Comparison of ENCODE assay signal across 1 cellular context in the genomic region with DNA sequence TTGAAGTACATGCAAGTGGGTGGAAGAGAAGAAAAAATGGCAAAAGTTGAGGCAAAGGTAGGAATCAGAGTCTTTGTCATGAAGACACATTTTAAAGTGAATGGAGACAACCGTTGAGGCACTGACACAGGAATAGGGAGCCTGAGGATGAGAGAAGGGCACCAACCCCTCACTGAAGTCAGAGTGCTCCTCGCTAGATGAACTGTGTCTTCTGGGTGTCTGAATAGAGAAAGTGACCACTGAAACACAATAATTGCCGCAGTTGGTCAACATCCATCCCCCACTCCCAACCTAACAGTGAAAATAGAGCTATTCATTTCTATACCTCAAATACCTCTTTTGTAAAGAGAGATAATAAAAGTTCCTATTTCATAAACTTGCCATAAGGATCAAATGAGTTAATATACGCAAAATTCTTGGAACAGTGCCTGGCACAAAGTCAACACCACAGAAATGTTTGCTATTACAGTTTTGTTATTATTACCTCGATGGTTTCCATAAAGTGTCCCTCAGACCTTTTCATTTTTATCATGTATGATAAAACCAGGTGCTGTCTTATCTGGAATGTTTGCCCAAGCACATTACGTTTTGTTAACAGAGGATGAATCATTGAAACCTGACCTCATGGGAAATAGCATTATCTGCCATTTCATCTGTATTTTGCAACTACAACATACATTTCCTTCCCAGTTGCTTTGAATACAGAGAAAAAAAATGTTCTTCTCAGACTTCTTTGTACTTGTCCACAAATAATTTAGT.
A peak's percentile ranks its signal among the peaks of the same experiment; 100 is the strongest.
TF ChIP-seq lines count a peak whose summit lies in the region.

No MANE protein-coding gene starts in this region.

TF ChIP-seq in K562, 482 proteins besides CTCF, POLR2A, EP300 and RAD21 (continued from another document):
- TF ChIP-seq, protein P1, sequence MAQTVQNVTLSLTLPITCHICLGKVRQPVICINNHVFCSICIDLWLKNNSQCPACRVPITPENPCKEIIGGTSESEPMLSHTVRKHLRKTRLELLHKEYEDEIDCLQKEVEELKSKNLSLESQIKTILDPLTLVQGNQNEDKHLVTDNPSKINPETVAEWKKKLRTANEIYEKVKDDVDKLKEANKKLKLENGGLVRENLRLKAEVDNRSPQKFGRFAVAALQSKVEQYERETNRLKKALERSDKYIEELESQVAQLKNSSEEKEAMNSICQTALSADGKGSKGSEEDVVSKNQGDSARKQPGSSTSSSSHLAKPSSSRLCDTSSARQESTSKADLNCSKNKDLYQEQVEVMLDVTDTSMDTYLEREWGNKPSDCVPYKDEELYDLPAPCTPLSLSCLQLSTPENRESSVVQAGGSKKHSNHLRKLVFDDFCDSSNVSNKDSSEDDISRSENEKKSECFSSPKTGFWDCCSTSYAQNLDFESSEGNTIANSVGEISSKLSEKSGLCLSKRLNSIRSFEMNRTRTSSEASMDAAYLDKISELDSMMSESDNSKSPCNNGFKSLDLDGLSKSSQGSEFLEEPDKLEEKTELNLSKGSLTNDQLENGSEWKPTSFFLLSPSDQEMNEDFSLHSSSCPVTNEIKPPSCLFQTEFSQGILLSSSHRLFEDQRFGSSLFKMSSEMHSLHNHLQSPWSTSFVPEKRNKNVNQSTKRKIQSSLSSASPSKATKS (CRISPR knock-in tag; IDR thresholded peaks at IDR 0.05) = no peak
- TF ChIP-seq, protein P2, sequence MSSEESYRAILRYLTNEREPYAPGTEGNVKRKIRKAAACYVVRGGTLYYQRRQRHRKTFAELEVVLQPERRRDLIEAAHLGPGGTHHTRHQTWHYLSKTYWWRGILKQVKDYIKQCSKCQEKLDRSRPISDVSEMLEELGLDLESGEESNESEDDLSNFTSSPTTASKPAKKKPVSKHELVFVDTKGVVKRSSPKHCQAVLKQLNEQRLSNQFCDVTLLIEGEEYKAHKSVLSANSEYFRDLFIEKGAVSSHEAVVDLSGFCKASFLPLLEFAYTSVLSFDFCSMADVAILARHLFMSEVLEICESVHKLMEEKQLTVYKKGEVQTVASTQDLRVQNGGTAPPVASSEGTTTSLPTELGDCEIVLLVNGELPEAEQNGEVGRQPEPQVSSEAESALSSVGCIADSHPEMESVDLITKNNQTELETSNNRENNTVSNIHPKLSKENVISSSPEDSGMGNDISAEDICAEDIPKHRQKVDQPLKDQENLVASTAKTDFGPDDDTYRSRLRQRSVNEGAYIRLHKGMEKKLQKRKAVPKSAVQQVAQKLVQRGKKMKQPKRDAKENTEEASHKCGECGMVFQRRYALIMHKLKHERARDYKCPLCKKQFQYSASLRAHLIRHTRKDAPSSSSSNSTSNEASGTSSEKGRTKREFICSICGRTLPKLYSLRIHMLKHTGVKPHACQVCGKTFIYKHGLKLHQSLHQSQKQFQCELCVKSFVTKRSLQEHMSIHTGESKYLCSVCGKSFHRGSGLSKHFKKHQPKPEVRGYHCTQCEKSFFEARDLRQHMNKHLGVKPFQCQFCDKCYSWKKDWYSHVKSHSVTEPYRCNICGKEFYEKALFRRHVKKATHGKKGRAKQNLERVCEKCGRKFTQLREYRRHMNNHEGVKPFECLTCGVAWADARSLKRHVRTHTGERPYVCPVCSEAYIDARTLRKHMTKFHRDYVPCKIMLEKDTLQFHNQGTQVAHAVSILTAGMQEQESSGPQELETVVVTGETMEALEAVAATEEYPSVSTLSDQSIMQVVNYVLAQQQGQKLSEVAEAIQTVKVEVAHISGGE (CRISPR knock-in tag; IDR thresholded peaks at IDR 0.05) = no peak
- TF ChIP-seq ZBTB7A (IDR thresholded peaks at IDR 0.05; ENCODE audit: borderline replicate concordance, control insufficient read depth, low read depth, low read length) = no peak
- TF ChIP-seq NFYB (IDR thresholded peaks at IDR 0.05; ENCODE audit: extremely low read depth, insufficient read length) = no peak
- TF ChIP-seq ARID1B (IDR thresholded peaks at IDR 0.05) = peak; percentile 65
- TF ChIP-seq CCNT2 (IDR thresholded peaks at IDR 0.05; ENCODE audit: borderline replicate concordance, extremely low read depth, insufficient read length, low read depth, low read length) = no peak
- TF ChIP-seq, protein P3, sequence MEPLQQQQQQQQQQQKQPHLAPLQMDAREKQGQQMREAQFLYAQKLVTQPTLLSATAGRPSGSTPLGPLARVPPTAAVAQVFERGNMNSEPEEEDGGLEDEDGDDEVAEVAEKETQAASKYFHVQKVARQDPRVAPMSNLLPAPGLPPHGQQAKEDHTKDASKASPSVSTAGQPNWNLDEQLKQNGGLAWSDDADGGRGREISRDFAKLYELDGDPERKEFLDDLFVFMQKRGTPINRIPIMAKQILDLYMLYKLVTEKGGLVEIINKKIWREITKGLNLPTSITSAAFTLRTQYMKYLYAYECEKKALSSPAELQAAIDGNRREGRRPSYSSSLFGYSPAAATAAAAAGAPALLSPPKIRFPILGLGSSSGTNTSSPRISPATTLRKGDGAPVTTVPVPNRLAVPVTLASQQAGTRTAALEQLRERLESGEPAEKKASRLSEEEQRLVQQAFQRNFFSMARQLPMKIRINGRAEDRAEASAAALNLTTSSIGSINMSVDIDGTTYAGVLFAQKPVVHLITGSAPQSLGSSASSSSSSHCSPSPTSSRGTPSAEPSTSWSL (CRISPR knock-in tag; IDR thresholded peaks at IDR 0.05; ENCODE audit: borderline replicate concordance) = no peak
- no peak for TF ChIP-seq CC2D1A (IDR thresholded peaks at IDR 0.05)
- TF ChIP-seq HDAC6 (IDR thresholded peaks at IDR 0.05; ENCODE audit: low read depth, low read length) = no peak
- no peak for TF ChIP-seq POLR3G (IDR thresholded peaks at IDR 0.05; ENCODE audit: extremely low read depth, insufficient read length, insufficient replicate concordance)
- no peak for TF ChIP-seq CREBBP (IDR thresholded peaks at IDR 0.05; ENCODE audit: low read depth, low read length)
- TF ChIP-seq, protein P4, sequence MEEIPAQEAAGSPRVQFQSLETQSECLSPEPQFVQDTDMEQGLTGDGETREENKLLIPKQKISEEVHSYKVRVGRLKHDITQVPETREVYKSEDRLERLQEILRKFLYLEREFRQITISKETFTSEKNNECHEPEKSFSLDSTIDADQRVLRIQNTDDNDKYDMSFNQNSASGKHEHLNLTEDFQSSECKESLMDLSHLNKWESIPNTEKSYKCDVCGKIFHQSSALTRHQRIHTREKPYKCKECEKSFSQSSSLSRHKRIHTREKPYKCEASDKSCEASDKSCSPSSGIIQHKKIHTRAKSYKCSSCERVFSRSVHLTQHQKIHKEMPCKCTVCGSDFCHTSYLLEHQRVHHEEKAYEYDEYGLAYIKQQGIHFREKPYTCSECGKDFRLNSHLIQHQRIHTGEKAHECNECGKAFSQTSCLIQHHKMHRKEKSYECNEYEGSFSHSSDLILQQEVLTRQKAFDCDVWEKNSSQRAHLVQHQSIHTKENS (CRISPR knock-in tag; IDR thresholded peaks at IDR 0.05) = no peak
- TF ChIP-seq LARP7 (IDR thresholded peaks at IDR 0.05) = no peak
- no peak for TF ChIP-seq ZNF764 (CRISPR knock-in tag; IDR thresholded peaks at IDR 0.05; ENCODE audit: low read depth)
- no peak for TF ChIP-seq TCF7L2 (IDR thresholded peaks at IDR 0.05; ENCODE audit: low read depth, low read length)
- peak; percentile 80 for TF ChIP-seq ZEB2 (IDR thresholded peaks at IDR 0.05)
- TF ChIP-seq SAFB (IDR thresholded peaks at IDR 0.05; ENCODE audit: borderline replicate concordance, low read depth, low read length) = no peak
- TF ChIP-seq ZBTB8A (IDR thresholded peaks at IDR 0.05; ENCODE audit: partially characterized antibody) = no peak
- no peak for TF ChIP-seq MAFK (IDR thresholded peaks at IDR 0.05; ENCODE audit: low read length)
- TF ChIP-seq FOXJ2 (tag; IDR thresholded peaks at IDR 0.05) = 0 out of 2 replicates have a peak, but pooled peaks have one; percentile 31
- TF ChIP-seq CBX8 (IDR thresholded peaks at IDR 0.05; ENCODE audit: borderline replicate concordance, extremely low read depth, low read depth, low read length, poor library complexity, severe bottlenecking) = no peak
- TF ChIP-seq, protein P5, sequence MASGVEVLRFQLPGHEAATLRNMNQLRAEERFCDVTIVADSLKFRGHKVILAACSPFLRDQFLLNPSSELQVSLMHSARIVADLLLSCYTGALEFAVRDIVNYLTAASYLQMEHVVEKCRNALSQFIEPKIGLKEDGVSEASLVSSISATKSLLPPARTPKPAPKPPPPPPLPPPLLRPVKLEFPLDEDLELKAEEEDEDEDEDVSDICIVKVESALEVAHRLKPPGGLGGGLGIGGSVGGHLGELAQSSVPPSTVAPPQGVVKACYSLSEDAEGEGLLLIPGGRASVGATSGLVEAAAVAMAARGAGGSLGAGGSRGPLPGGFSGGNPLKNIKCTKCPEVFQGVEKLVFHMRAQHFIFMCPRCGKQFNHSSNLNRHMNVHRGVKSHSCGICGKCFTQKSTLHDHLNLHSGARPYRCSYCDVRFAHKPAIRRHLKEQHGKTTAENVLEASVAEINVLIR (CRISPR knock-in tag; IDR thresholded peaks at IDR 0.05) = no peak
- TF ChIP-seq JUN (IDR thresholded peaks at IDR 0.05; ENCODE audit: borderline replicate concordance, low read depth, low read length) = 0 out of 2 replicates have a peak, but pooled peaks have one; percentile 52
- no peak for TF ChIP-seq JUN (CRISPR knock-in tag; IDR thresholded peaks at IDR 0.05; ENCODE audit: borderline replicate concordance)
- TF ChIP-seq ZNF766 (CRISPR knock-in tag; conservative IDR thresholded peaks at IDR 0.05) = no peak
- no peak for TF ChIP-seq NCOA1 (IDR thresholded peaks at IDR 0.05; ENCODE audit: low read depth)
- no peak for TF ChIP-seq MIER1 (IDR thresholded peaks at IDR 0.05; ENCODE audit: low read depth)
- peak; percentile 22; the same call in 1 of the 2 replicates for TF ChIP-seq MTA2 (IDR thresholded peaks at IDR 0.05; ENCODE audit: low read depth)
- TF ChIP-seq MECOM (CRISPR knock-in tag; IDR thresholded peaks at IDR 0.05) = no peak
- no peak for TF ChIP-seq SMAD1 (IDR thresholded peaks at IDR 0.05; ENCODE audit: low read depth, low read length, partially characterized antibody)
- no peak for TF ChIP-seq HMG20B (CRISPR knock-in tag; IDR thresholded peaks at IDR 0.05)
- TF ChIP-seq, protein P6, sequence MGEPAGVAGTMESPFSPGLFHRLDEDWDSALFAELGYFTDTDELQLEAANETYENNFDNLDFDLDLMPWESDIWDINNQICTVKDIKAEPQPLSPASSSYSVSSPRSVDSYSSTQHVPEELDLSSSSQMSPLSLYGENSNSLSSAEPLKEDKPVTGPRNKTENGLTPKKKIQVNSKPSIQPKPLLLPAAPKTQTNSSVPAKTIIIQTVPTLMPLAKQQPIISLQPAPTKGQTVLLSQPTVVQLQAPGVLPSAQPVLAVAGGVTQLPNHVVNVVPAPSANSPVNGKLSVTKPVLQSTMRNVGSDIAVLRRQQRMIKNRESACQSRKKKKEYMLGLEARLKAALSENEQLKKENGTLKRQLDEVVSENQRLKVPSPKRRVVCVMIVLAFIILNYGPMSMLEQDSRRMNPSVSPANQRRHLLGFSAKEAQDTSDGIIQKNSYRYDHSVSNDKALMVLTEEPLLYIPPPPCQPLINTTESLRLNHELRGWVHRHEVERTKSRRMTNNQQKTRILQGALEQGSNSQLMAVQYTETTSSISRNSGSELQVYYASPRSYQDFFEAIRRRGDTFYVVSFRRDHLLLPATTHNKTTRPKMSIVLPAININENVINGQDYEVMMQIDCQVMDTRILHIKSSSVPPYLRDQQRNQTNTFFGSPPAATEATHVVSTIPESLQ (CRISPR knock-in tag; IDR thresholded peaks at IDR 0.05) = no peak
- TF ChIP-seq FOS (IDR thresholded peaks at IDR 0.05; ENCODE audit: extremely low read depth, insufficient read length) = no peak
- TF ChIP-seq EGR1 (conservative IDR thresholded peaks at IDR 0.05) = no peak
- TF ChIP-seq ZNF778 (CRISPR knock-in tag; IDR thresholded peaks at IDR 0.05) = no peak
- TF ChIP-seq TOE1 (IDR thresholded peaks at IDR 0.05; ENCODE audit: borderline replicate concordance) = no peak
- no peak for TF ChIP-seq TOE1 (CRISPR knock-in tag; IDR thresholded peaks at IDR 0.05; ENCODE audit: borderline replicate concordance, low read depth)
- TF ChIP-seq HNRNPUL1 (IDR thresholded peaks at IDR 0.05; ENCODE audit: low read length) = no peak
